9 cellular contexts compared by ENCODE assay signal in the genomic region with DNA sequence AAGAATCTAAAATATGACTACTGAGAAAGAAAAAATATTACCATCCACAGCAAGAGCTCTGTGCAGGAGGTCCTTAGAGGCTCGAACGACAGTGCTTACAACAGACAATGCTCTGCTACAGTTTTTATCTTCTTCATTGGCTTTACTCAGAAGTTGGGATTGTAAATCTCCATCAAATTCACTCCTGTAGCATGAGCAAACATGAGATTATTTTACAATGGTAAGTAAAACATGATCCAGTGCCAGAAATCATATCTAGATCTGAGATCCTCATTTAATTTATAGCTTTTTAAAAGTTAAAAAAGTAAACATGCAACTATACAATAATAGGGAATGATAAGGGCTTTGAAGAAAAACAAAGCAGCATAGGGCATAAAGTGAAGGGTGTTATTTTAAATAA.
"Had no signal": no experiment of that assay in that cellular context is flagged by ENCODE, and none has a peak within 500 bp of the region (broad histone marks: within the 10 kb centered on the region; RNA-seq: fewer than 3 reads in every experiment).

No MANE protein-coding gene starts in this region.

- H3K27ac ChIP-seq: GM23248 had no signal

- H3K4me2 ChIP-seq: GM23338 had no signal

- H3K4me3 ChIP-seq: GM23248, GM23338, HAP-1 had no signal

- ATAC-seq: GM23338, HCT116 had no signal

- H3K9me3 ChIP-seq: HAP-1 had no signal

- H3K4me1 ChIP-seq: HAP-1 had no signal

- H2AFZ ChIP-seq: GM23248, GM23338 had no signal

- H3K9ac ChIP-seq: GM23248 had no signal

- DNase-seq: GM23248, GOT3, H7, H9, HCEC 1CT, HFFc6 had no signal
